8 cellular contexts compared by ENCODE assay signal in the genomic region with DNA sequence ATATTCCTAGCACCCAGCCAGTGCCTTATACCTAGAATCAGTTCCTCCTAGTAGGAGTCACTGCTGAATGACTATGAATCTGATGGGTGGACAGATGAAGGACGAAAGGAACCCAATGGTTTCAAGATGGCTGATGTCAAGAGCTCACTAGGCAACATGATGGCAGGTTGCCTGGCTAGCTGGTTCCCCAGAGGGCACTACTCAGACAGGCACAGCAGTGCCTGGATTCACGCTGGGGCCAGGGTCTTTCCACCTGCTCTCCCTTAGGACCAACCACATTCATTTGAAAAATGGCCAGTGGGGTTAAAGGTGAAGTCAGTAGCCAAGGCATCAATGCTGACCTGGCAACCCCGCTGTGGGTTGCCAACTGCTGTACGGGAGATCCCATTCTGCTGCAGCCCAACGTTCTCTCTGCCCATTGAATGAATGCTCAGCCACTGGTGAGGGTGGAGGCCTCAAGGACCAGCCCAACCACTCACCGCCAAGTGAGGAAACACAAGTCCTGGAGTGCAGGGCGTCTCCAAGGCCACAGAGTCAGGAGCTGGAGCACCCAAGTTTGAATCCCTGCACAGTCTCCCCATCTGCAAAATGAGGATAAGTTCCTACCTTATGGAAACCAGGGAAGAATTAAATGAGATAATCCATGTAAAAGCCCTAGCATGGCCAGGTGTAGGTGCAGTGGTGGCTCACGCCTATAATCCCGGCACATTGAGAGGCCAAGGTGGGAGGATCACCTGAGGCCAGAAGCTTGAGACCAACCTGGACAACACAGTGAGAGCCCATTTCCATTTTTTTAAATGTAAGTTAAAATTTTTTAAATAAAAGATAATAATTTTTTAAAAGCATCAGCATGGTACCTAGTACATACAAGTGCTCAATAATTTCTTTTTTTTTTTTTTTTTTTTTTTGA. TPM values are rescaled to one million over a fixed set of nuclear protein-coding genes. Genes with fewer than 3 reads are reported as not detected.
A peak's percentile ranks its signal among the peaks of the same experiment; 100 is the strongest.
DNase-seq lines count a peak whose midpoint lies in the region; ATAC-seq and TF ChIP-seq lines count a peak whose summit lies in the region.

No MANE protein-coding gene starts in this region.

- no peaks in the 10 kb centered on the region for H3K9me3 ChIP-seq in suprapubic skin

- H3K4me3 Mint-ChIP-seq in activated CD4-positive, alpha-beta T cell treated with anti-CD3 and anti-CD28 coated beads for 36 hours = peak overlapping the region; percentile 54
- peak overlapping the region; percentile 80 for H3K4me3 Mint-ChIP-seq in activated naive CD8-positive, alpha-beta T cell

- peaks cover 96% of the 10 kb centered on the region for H3K4me1 Mint-ChIP-seq in activated CD4-positive, alpha-beta T cell treated with anti-CD3 and anti-CD28 coated beads for 36 hours
- H3K4me1 Mint-ChIP-seq in activated naive CD8-positive, alpha-beta T cell (ENCODE audit: low read depth) = peaks cover 94% of the 10 kb centered on the region

- 58% methylated on average over 5 of the region's 9 CpGs for WGBS in suprapubic skin

- H3K27ac Mint-ChIP-seq in activated CD4-positive, alpha-beta T cell treated with anti-CD3 and anti-CD28 coated beads for 36 hours = peak overlapping the region; percentile 93
- H3K27ac Mint-ChIP-seq in activated naive CD8-positive, alpha-beta T cell = peak overlapping the region; percentile 97

- H3K36me3 ChIP-seq in suprapubic skin = no peaks in the 10 kb centered on the region

- H3K4me3 ChIP-seq in suprapubic skin = no peak overlapping the region

- CTCF ChIA-PET in activated CD4-positive, alpha-beta T cell treated with anti-CD3 and anti-CD28 coated beads for 36 hours (lab: Charles Lee) = interaction anchor here (0.8 to 2.2 kb wide), 9 partner anchors 8 to 80 kb away, joined by 3 to 11 read pairs (median 4); no protein-coding TSS in a partner anchor

- DNase-seq in activated CD4-positive, alpha-beta T cell treated with anti-CD3 and anti-CD28 coated beads for 36 hours = no peak
- no peak for DNase-seq in activated CD4-positive, alpha-beta T cell treated with anti-CD3 and anti-CD28 coated beads, Interleukin-2, amount 50 U/mL, for 1 hour
- DNase-seq in left lobe of liver (ENCODE audit: low spot score) = no peak
- no peak for DNase-seq in suprapubic skin (ENCODE audit: low spot score in 2 of 2)
- DNase-seq in stimulated activated CD8-positive, alpha-beta memory T cell treated with anti-CD3 and anti-CD28 coated beads, Interleukin-4, amount 100 ng/mL, for 48 hours = no peak
- no peak for DNase-seq in SKM-1 (lab: John Stamatoyannopoulos, UW; ENCODE audit: unreplicated experiment)
- DNase-seq in Kasumi-1 (lab: John Stamatoyannopoulos, UW) = no peak

- H3K9me3 Mint-ChIP-seq in activated CD4-positive, alpha-beta T cell treated with anti-CD3 and anti-CD28 coated beads for 36 hours (ENCODE audit: low read depth) = no peaks in the 10 kb centered on the region
- no peaks in the 10 kb centered on the region for H3K9me3 Mint-ChIP-seq in activated naive CD8-positive, alpha-beta T cell (ENCODE audit: low read depth)

- TF ChIP-seq EP300 in suprapubic skin (IDR thresholded peaks at IDR 0.05) = no peak

- ATAC-seq in activated CD4-positive, alpha-beta T cell treated with anti-CD3 and anti-CD28 coated beads for 36 hours = no peak
- peak; percentile 28 for ATAC-seq in left lobe of liver

- intact Hi-C loops in activated CD4-positive, alpha-beta T cell treated with anti-CD3 and anti-CD28 coated beads for 36 hours (cut with DNase I, micrococcal nuclease) = no loop called here

- POLR2A ChIA-PET in activated CD4-positive, alpha-beta T cell treated with anti-CD3 and anti-CD28 coated beads for 36 hours (lab: Charles Lee) = interaction anchor here (0.6 to 2.8 kb wide), 8 partner anchors 10 to 76 kb away, joined by 3 to 24 read pairs (median 4); a partner anchor contains a TSS

- peaks cover 79% of the 10 kb centered on the region for H3K36me3 Mint-ChIP-seq in activated CD4-positive, alpha-beta T cell treated with anti-CD3 and anti-CD28 coated beads for 36 hours (ENCODE audit: low read depth)
- peaks cover 9% of the 10 kb centered on the region for H3K36me3 Mint-ChIP-seq in activated naive CD8-positive, alpha-beta T cell

- TF ChIP-seq POLR2A in suprapubic skin (IDR thresholded peaks at IDR 0.05) = no peak

- H3K4me1 ChIP-seq in suprapubic skin = peaks cover 98% of the 10 kb centered on the region

- TF ChIP-seq CTCF in suprapubic skin (IDR thresholded peaks at IDR 0.05) = no peak

- H3K27ac ChIP-seq in suprapubic skin = peak overlapping the region; percentile 83

- no peaks in the 10 kb centered on the region for H3K27me3 ChIP-seq in suprapubic skin

- no peaks in the 10 kb centered on the region for H3K27me3 Mint-ChIP-seq in activated CD4-positive, alpha-beta T cell treated with anti-CD3 and anti-CD28 coated beads for 36 hours
- no peaks in the 10 kb centered on the region for H3K27me3 Mint-ChIP-seq in activated naive CD8-positive, alpha-beta T cell

RNA-seq across cellular contexts. Expression of a gene that starts 12.4 kb away (rescaled TPM):
- total RNA-seq in activated CD4-positive, alpha-beta T cell treated with anti-CD3 and anti-CD28 coated beads for 36 hours = 100 to 1,000 TPM; 720 to 773 TPM
- total RNA-seq in left lobe of liver (204 TPM), suprapubic skin (100 to 1,000 TPM; 284 to 323 (median 294) TPM)
